ENCODE assay signal across 1 cellular context in the genomic region with DNA sequence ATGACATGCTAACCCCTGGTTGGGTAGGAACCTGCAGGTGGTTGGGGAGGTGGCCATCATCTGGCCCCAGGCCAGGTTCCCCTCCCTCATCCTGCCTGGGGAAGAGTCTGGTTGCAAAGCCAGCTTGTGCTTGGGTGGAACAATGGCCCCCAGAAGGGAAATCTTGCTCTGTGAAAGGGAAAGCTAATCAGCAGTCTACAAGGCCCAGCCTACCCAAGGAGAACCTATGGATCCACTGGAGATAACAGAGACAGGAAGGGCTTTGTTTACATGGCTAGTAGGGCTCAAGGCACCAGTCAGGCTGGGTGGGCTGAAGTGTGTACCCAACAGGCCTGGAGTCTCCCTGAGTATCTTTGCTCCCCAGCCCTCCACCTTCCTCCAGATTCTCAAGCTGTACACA.
TF ChIP-seq lines count a peak whose summit lies in the region.

No MANE protein-coding gene starts in this region.

TF ChIP-seq in H1, 55 proteins besides CTCF, POLR2A, EP300 and RAD21 (continued from another document):
- TF ChIP-seq, protein P1, sequence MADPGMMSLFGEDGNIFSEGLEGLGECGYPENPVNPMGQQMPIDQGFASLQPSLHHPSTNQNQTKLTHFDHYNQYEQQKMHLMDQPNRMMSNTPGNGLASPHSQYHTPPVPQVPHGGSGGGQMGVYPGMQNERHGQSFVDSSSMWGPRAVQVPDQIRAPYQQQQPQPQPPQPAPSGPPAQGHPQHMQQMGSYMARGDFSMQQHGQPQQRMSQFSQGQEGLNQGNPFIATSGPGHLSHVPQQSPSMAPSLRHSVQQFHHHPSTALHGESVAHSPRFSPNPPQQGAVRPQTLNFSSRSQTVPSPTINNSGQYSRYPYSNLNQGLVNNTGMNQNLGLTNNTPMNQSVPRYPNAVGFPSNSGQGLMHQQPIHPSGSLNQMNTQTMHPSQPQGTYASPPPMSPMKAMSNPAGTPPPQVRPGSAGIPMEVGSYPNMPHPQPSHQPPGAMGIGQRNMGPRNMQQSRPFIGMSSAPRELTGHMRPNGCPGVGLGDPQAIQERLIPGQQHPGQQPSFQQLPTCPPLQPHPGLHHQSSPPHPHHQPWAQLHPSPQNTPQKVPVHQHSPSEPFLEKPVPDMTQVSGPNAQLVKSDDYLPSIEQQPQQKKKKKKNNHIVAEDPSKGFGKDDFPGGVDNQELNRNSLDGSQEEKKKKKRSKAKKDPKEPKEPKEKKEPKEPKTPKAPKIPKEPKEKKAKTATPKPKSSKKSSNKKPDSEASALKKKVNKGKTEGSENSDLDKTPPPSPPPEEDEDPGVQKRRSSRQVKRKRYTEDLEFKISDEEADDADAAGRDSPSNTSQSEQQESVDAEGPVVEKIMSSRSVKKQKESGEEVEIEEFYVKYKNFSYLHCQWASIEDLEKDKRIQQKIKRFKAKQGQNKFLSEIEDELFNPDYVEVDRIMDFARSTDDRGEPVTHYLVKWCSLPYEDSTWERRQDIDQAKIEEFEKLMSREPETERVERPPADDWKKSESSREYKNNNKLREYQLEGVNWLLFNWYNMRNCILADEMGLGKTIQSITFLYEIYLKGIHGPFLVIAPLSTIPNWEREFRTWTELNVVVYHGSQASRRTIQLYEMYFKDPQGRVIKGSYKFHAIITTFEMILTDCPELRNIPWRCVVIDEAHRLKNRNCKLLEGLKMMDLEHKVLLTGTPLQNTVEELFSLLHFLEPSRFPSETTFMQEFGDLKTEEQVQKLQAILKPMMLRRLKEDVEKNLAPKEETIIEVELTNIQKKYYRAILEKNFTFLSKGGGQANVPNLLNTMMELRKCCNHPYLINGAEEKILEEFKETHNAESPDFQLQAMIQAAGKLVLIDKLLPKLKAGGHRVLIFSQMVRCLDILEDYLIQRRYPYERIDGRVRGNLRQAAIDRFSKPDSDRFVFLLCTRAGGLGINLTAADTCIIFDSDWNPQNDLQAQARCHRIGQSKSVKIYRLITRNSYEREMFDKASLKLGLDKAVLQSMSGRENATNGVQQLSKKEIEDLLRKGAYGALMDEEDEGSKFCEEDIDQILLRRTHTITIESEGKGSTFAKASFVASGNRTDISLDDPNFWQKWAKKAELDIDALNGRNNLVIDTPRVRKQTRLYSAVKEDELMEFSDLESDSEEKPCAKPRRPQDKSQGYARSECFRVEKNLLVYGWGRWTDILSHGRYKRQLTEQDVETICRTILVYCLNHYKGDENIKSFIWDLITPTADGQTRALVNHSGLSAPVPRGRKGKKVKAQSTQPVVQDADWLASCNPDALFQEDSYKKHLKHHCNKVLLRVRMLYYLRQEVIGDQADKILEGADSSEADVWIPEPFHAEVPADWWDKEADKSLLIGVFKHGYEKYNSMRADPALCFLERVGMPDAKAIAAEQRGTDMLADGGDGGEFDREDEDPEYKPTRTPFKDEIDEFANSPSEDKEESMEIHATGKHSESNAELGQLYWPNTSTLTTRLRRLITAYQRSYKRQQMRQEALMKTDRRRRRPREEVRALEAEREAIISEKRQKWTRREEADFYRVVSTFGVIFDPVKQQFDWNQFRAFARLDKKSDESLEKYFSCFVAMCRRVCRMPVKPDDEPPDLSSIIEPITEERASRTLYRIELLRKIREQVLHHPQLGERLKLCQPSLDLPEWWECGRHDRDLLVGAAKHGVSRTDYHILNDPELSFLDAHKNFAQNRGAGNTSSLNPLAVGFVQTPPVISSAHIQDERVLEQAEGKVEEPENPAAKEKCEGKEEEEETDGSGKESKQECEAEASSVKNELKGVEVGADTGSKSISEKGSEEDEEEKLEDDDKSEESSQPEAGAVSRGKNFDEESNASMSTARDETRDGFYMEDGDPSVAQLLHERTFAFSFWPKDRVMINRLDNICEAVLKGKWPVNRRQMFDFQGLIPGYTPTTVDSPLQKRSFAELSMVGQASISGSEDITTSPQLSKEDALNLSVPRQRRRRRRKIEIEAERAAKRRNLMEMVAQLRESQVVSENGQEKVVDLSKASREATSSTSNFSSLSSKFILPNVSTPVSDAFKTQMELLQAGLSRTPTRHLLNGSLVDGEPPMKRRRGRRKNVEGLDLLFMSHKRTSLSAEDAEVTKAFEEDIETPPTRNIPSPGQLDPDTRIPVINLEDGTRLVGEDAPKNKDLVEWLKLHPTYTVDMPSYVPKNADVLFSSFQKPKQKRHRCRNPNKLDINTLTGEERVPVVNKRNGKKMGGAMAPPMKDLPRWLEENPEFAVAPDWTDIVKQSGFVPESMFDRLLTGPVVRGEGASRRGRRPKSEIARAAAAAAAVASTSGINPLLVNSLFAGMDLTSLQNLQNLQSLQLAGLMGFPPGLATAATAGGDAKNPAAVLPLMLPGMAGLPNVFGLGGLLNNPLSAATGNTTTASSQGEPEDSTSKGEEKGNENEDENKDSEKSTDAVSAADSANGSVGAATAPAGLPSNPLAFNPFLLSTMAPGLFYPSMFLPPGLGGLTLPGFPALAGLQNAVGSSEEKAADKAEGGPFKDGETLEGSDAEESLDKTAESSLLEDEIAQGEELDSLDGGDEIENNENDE (IDR thresholded peaks at IDR 0.05; ENCODE audit: insufficient replicate concordance, low read length) = no peak
- TF ChIP-seq SP2 (IDR thresholded peaks at IDR 0.05; ENCODE audit: low read length) = no peak
- no peak for TF ChIP-seq CBX5 (IDR thresholded peaks at IDR 0.05; ENCODE audit: low read depth, low read length)
- TF ChIP-seq KDM4A (IDR thresholded peaks at IDR 0.05; ENCODE audit: low read depth, low read length, severe bottlenecking) = no peak
- TF ChIP-seq RNF2 (IDR thresholded peaks at IDR 0.05; ENCODE audit: borderline replicate concordance, low read depth, low read length, missing control alignments, poor library complexity, severe bottlenecking) = no peak
- TF ChIP-seq KDM1A (IDR thresholded peaks at IDR 0.05; ENCODE audit: borderline replicate concordance, low read length) = no peak
